Comparison of ENCODE assay signal across 21 cellular contexts in the genomic region with DNA sequence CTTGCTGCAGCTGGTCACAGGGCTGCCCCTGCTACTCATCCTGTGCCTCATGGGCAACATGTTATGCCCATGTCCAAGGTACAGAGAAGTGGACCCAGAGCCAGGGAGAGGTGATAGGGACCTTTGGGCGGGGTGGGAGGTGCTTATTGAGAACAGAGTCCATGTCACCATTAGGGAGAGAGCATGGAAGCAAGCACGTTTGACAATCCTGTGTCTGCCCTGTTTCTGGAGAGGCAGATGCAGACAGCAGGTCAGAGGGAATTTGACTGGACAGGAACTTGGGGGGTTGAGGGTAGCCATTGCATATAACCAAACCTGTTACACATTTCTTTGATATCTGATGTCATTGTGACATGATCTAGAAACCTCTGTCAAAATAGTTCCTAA.
"Had no signal": no experiment of that assay in that cellular context is flagged by ENCODE, and none has a peak within 500 bp of the region (broad histone marks: within the 10 kb centered on the region; RNA-seq: fewer than 3 reads in every experiment).

No MANE protein-coding gene starts in this region.

- ATAC-seq: body of pancreas; gastrocnemius medialis; naive thymus-derived CD8-positive, alpha-beta T cell had no signal

- H3K4me3 ChIP-seq: body of pancreas, dorsolateral prefrontal cortex, gastrocnemius medialis, left ventricle myocardium inferior, tibial nerve had no signal

- H3K27me3 Mint-ChIP-seq: naive thymus-derived CD8-positive, alpha-beta T cell had no signal

- DNase-seq: activated CD4-positive, alpha-beta T cell treated with anti-CD3 and anti-CD28 coated beads for 1 hour; activated CD4-positive, alpha-beta T cell treated with anti-CD3 and anti-CD28 coated beads, Interleukin-2, amount 50 U/mL, for 48 hours; activated naive CD4-positive, alpha-beta T cell treated with Interleukin-2 at 50 U/mL for 16 hours; activated T-cell treated with anti-CD3 and anti-CD28 coated beads, Interleukin-2, amount 50 U/mL, for 1 hour; body of pancreas; dorsolateral prefrontal cortex; erythroblast; gastrocnemius medialis; kidney; left ventricle myocardium inferior; naive thymus-derived CD8-positive, alpha-beta T cell; occipital lobe; retina; stimulated activated CD4-positive, alpha-beta T cell treated with anti-CD3 and anti-CD28 coated beads, Interleukin-12 subunit alpha, Interleukin-12 subunit beta, amount 100 ng/mL, for 4 hours; stimulated activated CD4-positive, alpha-beta T cell treated with anti-CD3 and anti-CD28 coated beads, Interleukin-1b, Interleukin-23, amount 100 ng/mL, for 48 hours; stimulated activated CD8-positive, alpha-beta memory T cell treated with anti-CD3 and anti-CD28 coated beads, Interleukin-4, amount 100 ng/mL, for 48 hours; stimulated activated naive CD4-positive, alpha-beta T cell treated with Interleukin-2 at 50 U/mL for 16 hours had no signal

- H3K27ac Mint-ChIP-seq: activated T-helper 2 cell treated with anti-CD3 and anti-CD28 coated beads, Interferon-gamma antibody, Interleukin-2, Interleukin-4, amounts not matched to agents 10 μg/mL and 5 μg/mL and 100 μg/mL, durations not matched to agents 14 hours and 24 hours and 36 hours; T-helper 1 cell treated with Interleukin-12 subunit alpha and Interleukin-12 subunit beta and Interleukin-4 antibody, amounts not matched to agents 30 μg/mL and 1 μg/mL, for 36 hours had no signal

- H3K4me3 Mint-ChIP-seq: T-helper 1 cell treated with Interleukin-12 subunit alpha and Interleukin-12 subunit beta and Interleukin-4 antibody, amounts not matched to agents 30 μg/mL and 1 μg/mL, for 36 hours had no signal

- H3K36me3 ChIP-seq: gastrocnemius medialis, left ventricle myocardium inferior, tibial nerve had no signal

- H3K27ac ChIP-seq: dorsolateral prefrontal cortex, gastrocnemius medialis, left ventricle myocardium inferior, tibial nerve, VCaP had no signal

- H3K9me3 ChIP-seq: body of pancreas, gastrocnemius medialis had no signal

- H3K27me3 ChIP-seq: body of pancreas, dorsolateral prefrontal cortex, gastrocnemius medialis, tibial nerve had no signal
